19 cellular contexts compared by ENCODE assay signal in the genomic region with DNA sequence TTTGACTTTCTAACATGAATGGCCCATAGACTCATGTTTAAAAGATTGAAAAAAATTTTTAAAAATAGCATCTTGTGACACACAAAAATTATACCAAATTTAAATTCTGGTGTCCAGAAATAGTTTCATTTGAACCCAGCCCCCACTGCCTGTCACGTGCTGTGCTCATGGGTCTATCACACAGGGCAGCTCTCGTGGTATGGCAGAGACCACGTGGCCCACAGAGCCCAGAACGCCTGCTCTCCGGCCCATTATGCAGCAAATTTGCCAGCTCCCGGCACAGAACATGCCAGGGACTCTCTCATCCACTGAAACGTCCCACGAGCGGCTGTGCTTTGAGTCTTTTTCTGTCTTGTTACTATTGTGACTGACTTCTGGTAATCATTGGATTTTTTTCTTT.
DNase-seq lines count a peak whose midpoint lies in the region; ATAC-seq and TF ChIP-seq lines count a peak whose summit lies in the region.
"Had no signal": no experiment of that assay in that cellular context is flagged by ENCODE, and none has a peak within 500 bp of the region (broad histone marks: within the 10 kb centered on the region; RNA-seq: fewer than 3 reads in every experiment).

No MANE protein-coding gene starts in this region.

- TF ChIP-seq CTCF in lower lobe of right lung (IDR thresholded peaks at IDR 0.05) = no peak

- no peaks in the 10 kb centered on the region for H3K36me3 Mint-ChIP-seq in activated T-cell treated with anti-CD3 and anti-CD28 coated beads, Interleukin-2, amount 50 U/mL, for 24 hours (ENCODE audit: low read depth)
- H3K36me3 Mint-ChIP-seq: CD8-positive, alpha-beta T cell had no signal

- no peak overlapping the region for H3K27ac ChIP-seq in lower lobe of right lung

- H3K27me3 ChIP-seq in lower lobe of right lung (ENCODE audit: low read depth) = no peaks in the 10 kb centered on the region

- DNase-seq in SK-MEL-5 (ENCODE audit: low read depth, low spot score) (peak; percentile 18), foreskin melanocyte (peak; percentile 77), occipital lobe (lab: John Stamatoyannopoulos, UW) (peak; percentile 6), lower lobe of right lung (no peak)
- DNase-seq in activated T-cell treated with anti-CD3 and anti-CD28 coated beads, Interleukin-2, amount 50 U/mL, for 24 hours = no peak
- DNase-seq: CD8-positive, alpha-beta T cell; DMS79; HCEC 1CT; Kasumi-1; MM.1S; NCI-H1092 treated with DMSO at 0.1 percent for 48 hours; NCI-H1694 treated with DMSO at 0.1 percent for 48 hours; NCI-H2107; NCI-H226; NCI-H526; SHP77 had no signal

- H3K4me3 Mint-ChIP-seq in activated T-cell treated with anti-CD3 and anti-CD28 coated beads, Interleukin-2, amount 50 U/mL, for 24 hours = no peak overlapping the region
- H3K4me3 Mint-ChIP-seq: B cell; CD8-positive, alpha-beta T cell had no signal

- no peaks in the 10 kb centered on the region for H3K9me3 Mint-ChIP-seq in activated T-cell treated with anti-CD3 and anti-CD28 coated beads, Interleukin-2, amount 50 U/mL, for 24 hours
- H3K9me3 Mint-ChIP-seq: CD8-positive, alpha-beta T cell had no signal

- in situ Hi-C loops in SK-MEL-5 (cut with HindIII; ENCODE audit: low pct_unique_long_range_greater_than_20kb, low sequenced_read_pairs) = no loop called here

- ATAC-seq in HG03095 (IDR thresholded peaks at IDR 0.05; ENCODE audit: unreplicated experiment) (no peak), lower lobe of right lung (no peak), GM21515 (IDR thresholded peaks at IDR 0.05; ENCODE audit: unreplicated experiment) (no peak)
- ATAC-seq: CD8-positive, alpha-beta T cell had no signal

- no peaks in the 10 kb centered on the region for H3K36me3 ChIP-seq in lower lobe of right lung

- no peaks in the 10 kb centered on the region for H3K27me3 Mint-ChIP-seq in activated T-cell treated with anti-CD3 and anti-CD28 coated beads, Interleukin-2, amount 50 U/mL, for 24 hours
- H3K27me3 Mint-ChIP-seq: B cell had no signal

- no peak overlapping the region for H3K27ac Mint-ChIP-seq in activated T-cell treated with anti-CD3 and anti-CD28 coated beads, Interleukin-2, amount 50 U/mL, for 24 hours
- H3K27ac Mint-ChIP-seq: B cell; CD8-positive, alpha-beta T cell had no signal

- intact Hi-C loops in lower lobe of right lung (cut with DNase I) = no loop called here

- H3K9me3 ChIP-seq in lower lobe of right lung = no peaks in the 10 kb centered on the region

- H3K4me1 ChIP-seq in lower lobe of right lung = peaks cover 18% of the 10 kb centered on the region

- H3K4me1 Mint-ChIP-seq in activated T-cell treated with anti-CD3 and anti-CD28 coated beads, Interleukin-2, amount 50 U/mL, for 24 hours (ENCODE audit: low read depth) = no peaks in the 10 kb centered on the region
- H3K4me1 Mint-ChIP-seq: B cell had no signal

- H3K4me3 ChIP-seq in lower lobe of right lung = no peak overlapping the region

Comparison
In these comparisons a context has a peak if more than half of its experiments do, and no peak if none do; other contexts are left out.
1. DNase-seq: peak in SK-MEL-5 (single experiment), foreskin melanocyte (single experiment) and occipital lobe (single experiment); none in lower lobe of right lung (single experiment) and activated T-cell treated with anti-CD3 and anti-CD28 coated beads, Interleukin-2, amount 50 U/mL, for 24 hours (single experiment).